ENCODE assay signal across 21 cellular contexts in the genomic region with DNA sequence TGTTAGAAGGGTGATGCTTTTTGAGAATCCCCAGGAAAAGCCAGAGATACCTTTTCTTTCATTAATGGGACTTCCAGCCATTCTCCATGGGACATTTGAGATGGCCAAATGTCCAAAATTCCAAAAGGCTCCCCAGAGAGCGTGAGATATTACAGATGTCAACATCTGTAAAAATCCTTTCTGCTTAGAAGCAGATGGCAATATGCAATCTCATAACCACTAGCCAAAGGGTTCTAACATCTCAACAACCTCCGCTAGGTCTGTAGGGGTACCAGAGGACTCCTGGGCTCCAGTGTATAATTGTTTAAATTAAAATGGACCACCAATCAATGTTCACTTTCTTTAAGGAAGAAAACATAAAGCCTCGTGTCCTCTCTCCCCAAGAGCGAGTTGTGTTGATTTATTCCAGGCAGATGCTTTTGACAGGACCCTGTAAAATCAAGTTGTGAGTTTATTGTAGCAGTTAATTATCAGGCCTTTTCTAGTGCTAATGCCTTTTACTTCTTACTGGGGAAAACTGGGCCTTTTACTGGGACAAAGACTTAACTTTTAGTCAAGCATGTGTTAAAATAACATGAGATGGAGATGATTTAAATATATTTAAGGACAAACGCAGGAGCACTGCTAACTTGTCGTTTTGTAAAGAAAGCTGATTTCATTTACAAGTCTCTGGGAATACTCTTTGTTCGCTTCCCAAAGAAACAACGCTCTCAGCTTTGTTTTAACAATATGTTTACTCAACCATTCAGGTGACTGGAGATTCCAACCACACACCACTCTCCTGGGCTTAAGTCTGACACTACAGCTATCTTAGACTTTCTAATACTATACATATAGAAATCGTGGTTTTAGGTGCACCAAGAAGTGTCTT. TPM values are rescaled to one million over a fixed set of nuclear protein-coding genes. Genes with fewer than 3 reads are reported as not detected.
DNase-seq lines count a peak whose midpoint lies in the region; ATAC-seq, FAIRE-seq and TF ChIP-seq lines count a peak whose summit lies in the region.
"Had no signal": no experiment of that assay in that cellular context is flagged by ENCODE, and none has a peak within 500 bp of the region (broad histone marks: within the 10 kb centered on the region; RNA-seq: fewer than 3 reads in every experiment).

No MANE protein-coding gene starts in this region.

- DNase-seq in SJCRH30 (peak; percentile 27 to 74), fibroblast of the aortic adventitia (ENCODE audit: low read depth) (peak; percentile 58), smooth muscle cell (lab: John Stamatoyannopoulos, UW; ENCODE audit: unreplicated experiment) (no peak), GM12892 (ENCODE audit: insufficient read length) (no peak), NCI-H1105 (lab: John Stamatoyannopoulos, UW) (no peak), NCI-H2171 (lab: John Stamatoyannopoulos, UW) (no peak)
- DNase-seq: activated CD4-positive, alpha-beta T cell treated with anti-CD3 and anti-CD28 coated beads for 1 hour; activated CD8-positive, alpha-beta memory T cell treated with anti-CD3 and anti-CD28 coated beads for 24 hours; activated T-cell treated with anti-CD3 and anti-CD28 coated beads, Interleukin-2, amount 50 U/mL, for 48 hours; AML-193; brain microvascular endothelial cell; NCI-H146; NCI-H82; PC-9; stimulated activated CD4-positive, alpha-beta T cell treated with anti-CD3 and anti-CD28 coated beads, Interleukin-4, amount 100 ng/mL, for 24 hours had no signal

- peaks cover 20% of the 10 kb centered on the region for H3K36me3 Mint-ChIP-seq in nephron (ENCODE audit: low read depth)
- H3K36me3 Mint-ChIP-seq: activated naive CD4-positive, alpha-beta T cell treated with anti-CD3 and anti-CD28 coated beads, Interleukin-2, amount 50 U/mL, for 24 hours; IgD-negative memory B cell had no signal

- peak overlapping the region; percentile 82 for H3K4me3 ChIP-seq in SJCRH30
- no peak overlapping the region for H3K4me3 ChIP-seq in fibroblast of the aortic adventitia (ENCODE audit: low read depth, low read length)
- H3K4me3 ChIP-seq in smooth muscle cell = no peak overlapping the region
- H3K4me3 ChIP-seq: HAP-1, PC-9 had no signal

- peak overlapping the region; percentile 97 to 99 (median 97) for H3K27ac Mint-ChIP-seq in nephron
- H3K27ac Mint-ChIP-seq: activated naive CD4-positive, alpha-beta T cell treated with anti-CD3 and anti-CD28 coated beads, Interleukin-2, amount 50 U/mL, for 24 hours; IgD-negative memory B cell had no signal

- H3K36me3 ChIP-seq in SJCRH30 (peaks cover 26% of the 10 kb centered on the region), smooth muscle cell (ENCODE audit: low read depth) (no peaks in the 10 kb centered on the region)
- H3K36me3 ChIP-seq: brain microvascular endothelial cell, HAP-1 had no signal

- H2AFZ ChIP-seq in smooth muscle cell (ENCODE audit: low read depth) = no peak overlapping the region
- H2AFZ ChIP-seq: parathyroid adenoma, PC-9 had no signal

- H3K9me3 ChIP-seq in SJCRH30 (replicated peaks) (no peaks in the 10 kb centered on the region), smooth muscle cell (replicated peaks; ENCODE audit: low read depth) (no peaks in the 10 kb centered on the region)
- H3K9me3 ChIP-seq: HAP-1 had no signal

- H3K9me3 Mint-ChIP-seq in nephron = peaks cover 11% of the 10 kb centered on the region
- H3K9me3 Mint-ChIP-seq: activated naive CD4-positive, alpha-beta T cell treated with anti-CD3 and anti-CD28 coated beads, Interleukin-2, amount 50 U/mL, for 24 hours; IgD-negative memory B cell had no signal

- no peaks in the 10 kb centered on the region for H3K27me3 ChIP-seq in SJCRH30
- peaks cover 19% of the 10 kb centered on the region for H3K27me3 ChIP-seq in smooth muscle cell (ENCODE audit: low read depth)

- 26% methylated on average over 9 of the region's 9 CpGs for WGBS in smooth muscle cell (ENCODE audit: low lambda C conversion rate)

- peak overlapping the region; percentile 95 to 99 (median 98) for H3K4me3 Mint-ChIP-seq in nephron
- H3K4me3 Mint-ChIP-seq: activated naive CD4-positive, alpha-beta T cell treated with anti-CD3 and anti-CD28 coated beads, Interleukin-2, amount 50 U/mL, for 24 hours had no signal

- no peak for ATAC-seq in HG03097 (IDR thresholded peaks at IDR 0.05; ENCODE audit: low FRiP score, unreplicated experiment)

- TF ChIP-seq CTCF in fibroblast of the aortic adventitia (IDR thresholded peaks at IDR 0.05; ENCODE audit: insufficient read depth, low read length) = no peak
- TF ChIP-seq CTCF in nephron (IDR thresholded peaks at IDR 0.05; ENCODE audit: unreplicated experiment in 3 of 3) = no peak
- TF ChIP-seq CTCF in smooth muscle cell (IDR thresholded peaks at IDR 0.05; ENCODE audit: borderline replicate concordance, insufficient read depth, poor library complexity, severe bottlenecking) = no peak

- H3K27ac ChIP-seq in SJCRH30 (peak overlapping the region; percentile 100), smooth muscle cell (ENCODE audit: low read depth) (peak overlapping the region; percentile 17)
- H3K27ac ChIP-seq: brain microvascular endothelial cell, parathyroid adenoma, PC-9 had no signal

- peak overlapping the region; percentile 90 for H3K4me2 ChIP-seq in smooth muscle cell
- H3K4me2 ChIP-seq: PC-9 had no signal

- H3K4me1 ChIP-seq in SJCRH30 = peaks cover 56% of the 10 kb centered on the region
- peaks cover 52% of the 10 kb centered on the region for H3K4me1 ChIP-seq in smooth muscle cell (ENCODE audit: low read depth)
- H3K4me1 ChIP-seq: parathyroid adenoma had no signal

- peaks cover 5% of the 10 kb centered on the region for H3K27me3 Mint-ChIP-seq in nephron (ENCODE audit: low read depth)

- no peak for FAIRE-seq in GM12892 (lab: Jason Lieb, UNC)

- no peak for TF ChIP-seq POLR2A in GM12892 (IDR thresholded peaks at IDR 0.05; ENCODE audit: low read depth, low read length)

- peaks cover 21% of the 10 kb centered on the region for H3K79me2 ChIP-seq in smooth muscle cell (ENCODE audit: low read depth)
- H3K79me2 ChIP-seq: parathyroid adenoma had no signal

- H3K9ac ChIP-seq in smooth muscle cell (ENCODE audit: low read depth) = no peak overlapping the region
- H3K9ac ChIP-seq: parathyroid adenoma had no signal

- H3K4me1 Mint-ChIP-seq in nephron = peaks cover 48% of the 10 kb centered on the region

- peaks cover 17% of the 10 kb centered on the region for H4K20me1 ChIP-seq in smooth muscle cell (ENCODE audit: low read depth)

- H3F3A ChIP-seq in smooth muscle cell (ENCODE audit: low read depth) = peaks cover 6% of the 10 kb centered on the region

RNA-seq across cellular contexts. Expression of a gene that starts 4.7 kb away (rescaled TPM):
- 319 and 336 TPM in 2 replicates for total RNA-seq in SJCRH30 (2014; rRNA removed; shearing (Covaris generic))
- total RNA-seq in fibroblast of the aortic adventitia (ENCODE audit: low replicate concordance) = 25.0 and 107 TPM in 2 replicates
- total RNA-seq in smooth muscle cell = 74.8 and 82.6 TPM in 2 replicates
- polyA plus RNA-seq in smooth muscle cell = 72.5 and 134 TPM in 2 replicates
- not detected for polyA plus RNA-seq in GM12892 (2012; ENCODE audit: missing spikeins)
- total RNA-seq: PC-9 had no signal

Comparison
In these comparisons a context has a peak if more than half of its experiments do, and no peak if none do; other contexts are left out.
1. DNase-seq: peak in SJCRH30 (2 of 2) and fibroblast of the aortic adventitia (single experiment); none in smooth muscle cell (single experiment), GM12892 (single experiment), NCI-H1105 (single experiment) and NCI-H2171 (single experiment).